14 cellular contexts compared by ENCODE assay signal in genomic region chr5:133934311-133934710, GRCh38. TPM values are rescaled to one million over a fixed set of nuclear protein-coding genes. Genes with fewer than 3 reads are reported as not detected.
DNase-seq lines count a peak whose midpoint lies in the region; ATAC-seq and TF ChIP-seq lines count a peak whose summit lies in the region.
"Had no signal": no experiment of that assay in that cellular context is flagged by ENCODE, and none has a peak within 500 bp of the region (broad histone marks: within the 10 kb centered on the region; RNA-seq: fewer than 3 reads in every experiment).

No MANE protein-coding gene starts in this region.

- no peaks in the 10 kb centered on the region for H3K27me3 ChIP-seq in SU-DHL-6 (ENCODE audit: low read length)

- H4K20me1 ChIP-seq in SU-DHL-6 (ENCODE audit: low read depth, low read length), result no peaks in the 10 kb centered on the region

- no peaks in the 10 kb centered on the region for H3K9me2 ChIP-seq in SU-DHL-6 (replicated peaks; ENCODE audit: insufficient read depth, low read length)

- no peak overlapping the region for H3K4me3 ChIP-seq in SU-DHL-6 (ENCODE audit: insufficient read depth, low read length, poor library complexity, severe bottlenecking)

- no peak for TF ChIP-seq CTCF in SU-DHL-6 (IDR thresholded peaks at IDR 0.05; ENCODE audit: insufficient read depth, low read length, poor library complexity, severe bottlenecking)

- DNase-seq in activated T-cell treated with anti-CD3 and anti-CD28 coated beads, Interleukin-2, amount 50 U/mL, for 24 hours, result no peak
- DNase-seq in activated T-cell treated with anti-CD3 and anti-CD28 coated beads, Interleukin-2, amount 50 U/mL, for 72 hours, result no peak
- no peak for DNase-seq in central memory CD8-positive, alpha-beta T cell (ENCODE audit: low spot score in 2 of 2)
- no peak for DNase-seq in stimulated activated naive B cell treated with anti-CD40 and anti-IgM and Interleukin-4, amounts not matched to agents 10 μg/mL and 1 μg/mL and 100 μg/mL, for 72 hours
- DNase-seq in activated naive CD4-positive, alpha-beta T cell treated with Interleukin-2 at 50 U/mL for 16 hours, result no peak
- no peak for DNase-seq in stimulated activated CD8-positive, alpha-beta memory T cell treated with anti-CD3 and anti-CD28 coated beads, Interleukin-4, amount 100 ng/mL, for 48 hours
- DNase-seq: Calu3; CD4-positive, alpha-beta T cell; MV-4-11; NCI-H2227 treated with DMSO at 0.1 percent for 48 hours; NCI-H526; PC-3 had no signal

- H3F3A ChIP-seq in SU-DHL-6 (ENCODE audit: insufficient read depth), result no peaks in the 10 kb centered on the region

- H3K27ac Mint-ChIP-seq in activated T-cell treated with anti-CD3 and anti-CD28 coated beads, Interleukin-2, amount 50 U/mL, for 24 hours, result peak overlapping the region; percentile 34
- H3K27ac Mint-ChIP-seq in activated T-cell treated with anti-CD3 and anti-CD28 coated beads, Interleukin-2, amount 50 U/mL, for 72 hours, result no peak overlapping the region
- peak overlapping the region; percentile 9 for H3K27ac Mint-ChIP-seq in central memory CD8-positive, alpha-beta T cell (ENCODE audit: low read depth)
- peak overlapping the region; percentile 97 for H3K27ac Mint-ChIP-seq in stimulated activated naive B cell treated with anti-CD40 and anti-IgM and Interleukin-4, amounts not matched to agents 10 μg/mL and 1 μg/mL and 100 μg/mL, for 72 hours
- H3K27ac Mint-ChIP-seq: CD4-positive, alpha-beta T cell had no signal

- peaks cover 3% of the 10 kb centered on the region for H3K9me3 Mint-ChIP-seq in activated T-cell treated with anti-CD3 and anti-CD28 coated beads, Interleukin-2, amount 50 U/mL, for 24 hours
- H3K9me3 Mint-ChIP-seq in activated T-cell treated with anti-CD3 and anti-CD28 coated beads, Interleukin-2, amount 50 U/mL, for 72 hours, result peaks cover 0 to 4% of the 10 kb centered on the region in 2 donors
- peaks cover 5% of the 10 kb centered on the region for H3K9me3 Mint-ChIP-seq in central memory CD8-positive, alpha-beta T cell
- peaks cover 5 to 11% of the 10 kb centered on the region in 2 donors for H3K9me3 Mint-ChIP-seq in stimulated activated naive B cell treated with anti-CD40 and anti-IgM and Interleukin-4, amounts not matched to agents 10 μg/mL and 1 μg/mL and 100 μg/mL, for 72 hours
- H3K9me3 Mint-ChIP-seq: CD4-positive, alpha-beta T cell had no signal

- H3K4me2 ChIP-seq in SU-DHL-6 (ENCODE audit: low read depth, low read length, poor library complexity, severe bottlenecking), result no peak overlapping the region

- H3K4me3 Mint-ChIP-seq in activated T-cell treated with anti-CD3 and anti-CD28 coated beads, Interleukin-2, amount 50 U/mL, for 24 hours, result no peak overlapping the region
- H3K4me3 Mint-ChIP-seq in activated T-cell treated with anti-CD3 and anti-CD28 coated beads, Interleukin-2, amount 50 U/mL, for 72 hours, result no peak overlapping the region
- H3K4me3 Mint-ChIP-seq in central memory CD8-positive, alpha-beta T cell, result no peak overlapping the region
- H3K4me3 Mint-ChIP-seq in stimulated activated naive B cell treated with anti-CD40 and anti-IgM and Interleukin-4, amounts not matched to agents 10 μg/mL and 1 μg/mL and 100 μg/mL, for 72 hours, result peak overlapping the region; percentile 76 to 83
- H3K4me3 Mint-ChIP-seq: CD4-positive, alpha-beta T cell had no signal

- H3K36me3 ChIP-seq in SU-DHL-6 (ENCODE audit: low read length), result no peaks in the 10 kb centered on the region

- H3K4me1 Mint-ChIP-seq in activated T-cell treated with anti-CD3 and anti-CD28 coated beads, Interleukin-2, amount 50 U/mL, for 24 hours (ENCODE audit: low read depth), result peaks cover 46% of the 10 kb centered on the region
- H3K4me1 Mint-ChIP-seq in activated T-cell treated with anti-CD3 and anti-CD28 coated beads, Interleukin-2, amount 50 U/mL, for 72 hours (ENCODE audit: low read depth), result peaks cover 71% of the 10 kb centered on the region
- H3K4me1 Mint-ChIP-seq in central memory CD8-positive, alpha-beta T cell, result peaks cover 10% of the 10 kb centered on the region
- H3K4me1 Mint-ChIP-seq in stimulated activated naive B cell treated with anti-CD40 and anti-IgM and Interleukin-4, amounts not matched to agents 10 μg/mL and 1 μg/mL and 100 μg/mL, for 72 hours, result peaks cover 84 to 100% of the 10 kb centered on the region in 2 donors

- H3K27me3 Mint-ChIP-seq in activated T-cell treated with anti-CD3 and anti-CD28 coated beads, Interleukin-2, amount 50 U/mL, for 24 hours, result no peaks in the 10 kb centered on the region
- no peaks in the 10 kb centered on the region for H3K27me3 Mint-ChIP-seq in activated T-cell treated with anti-CD3 and anti-CD28 coated beads, Interleukin-2, amount 50 U/mL, for 72 hours (ENCODE audit: low read depth)
- no peaks in the 10 kb centered on the region for H3K27me3 Mint-ChIP-seq in central memory CD8-positive, alpha-beta T cell
- H3K27me3 Mint-ChIP-seq in stimulated activated naive B cell treated with anti-CD40 and anti-IgM and Interleukin-4, amounts not matched to agents 10 μg/mL and 1 μg/mL and 100 μg/mL, for 72 hours, result no peaks in the 10 kb centered on the region
- H3K27me3 Mint-ChIP-seq: CD4-positive, alpha-beta T cell had no signal

- H3K36me3 Mint-ChIP-seq in activated T-cell treated with anti-CD3 and anti-CD28 coated beads, Interleukin-2, amount 50 U/mL, for 24 hours (ENCODE audit: low read depth), result no peaks in the 10 kb centered on the region
- peaks cover 0 to 6% of the 10 kb centered on the region in 2 donors for H3K36me3 Mint-ChIP-seq in activated T-cell treated with anti-CD3 and anti-CD28 coated beads, Interleukin-2, amount 50 U/mL, for 72 hours (ENCODE audit: insufficient read depth in 2 of 2)
- peaks cover 4% of the 10 kb centered on the region for H3K36me3 Mint-ChIP-seq in central memory CD8-positive, alpha-beta T cell (ENCODE audit: insufficient read depth)
- peaks cover 5% of the 10 kb centered on the region in 2 donors for H3K36me3 Mint-ChIP-seq in stimulated activated naive B cell treated with anti-CD40 and anti-IgM and Interleukin-4, amounts not matched to agents 10 μg/mL and 1 μg/mL and 100 μg/mL, for 72 hours

- no peak overlapping the region for H2AFZ ChIP-seq in SU-DHL-6 (ENCODE audit: low read depth, low read length, severe bottlenecking)

- H3K79me2 ChIP-seq in SU-DHL-6 (ENCODE audit: insufficient read depth, low read length), result no peaks in the 10 kb centered on the region

- H3K9ac ChIP-seq in SU-DHL-6 (ENCODE audit: low read length), result no peak overlapping the region; the same call in 1 of the 2 replicates

- peak overlapping the region; percentile 50 for H3K27ac ChIP-seq in SU-DHL-6 (ENCODE audit: low read depth, low read length)

- no peak for ATAC-seq in activated T-cell treated with anti-CD3 and anti-CD28 coated beads, Interleukin-2, amount 50 U/mL, for 72 hours (replicated peaks in 1 of 2)
- no peak for ATAC-seq in central memory CD8-positive, alpha-beta T cell (replicated peaks; ENCODE audit: extremely low read depth, poor library complexity, severe bottlenecking)
- no peak for ATAC-seq in stimulated activated naive B cell treated with anti-CD40 and anti-IgM and Interleukin-4, amounts not matched to agents 10 μg/mL and 1 μg/mL and 100 μg/mL, for 72 hours (replicated peaks)
- no peak for ATAC-seq in GM21576 (IDR thresholded peaks at IDR 0.05; ENCODE audit: unreplicated experiment)
- ATAC-seq: PC-3 had no signal

- H3K9me3 ChIP-seq in SU-DHL-6 (ENCODE audit: insufficient read depth, low read length), result no peaks in the 10 kb centered on the region

RNA-seq across cellular contexts. Expression of gene C5orf15, which starts 34.1 kb away (rescaled TPM):
- 10 to 100 TPM; 21.8 to 22.8 TPM for total RNA-seq in activated T-cell treated with anti-CD3 and anti-CD28 coated beads, Interleukin-2, amount 50 U/mL, for 72 hours

Comparison
In these comparisons a context has a peak if more than half of its experiments do, and no peak if none do; other contexts are left out.
1. H3K4me3 Mint-ChIP-seq: peak in stimulated activated naive B cell treated with anti-CD40 and anti-IgM and Interleukin-4, amounts not matched to agents 10 μg/mL and 1 μg/mL and 100 μg/mL, for 72 hours (2 of 2); none in activated T-cell treated with anti-CD3 and anti-CD28 coated beads, Interleukin-2, amount 50 U/mL, for 24 hours (single experiment), activated T-cell treated with anti-CD3 and anti-CD28 coated beads, Interleukin-2, amount 50 U/mL, for 72 hours (0 of 2) and central memory CD8-positive, alpha-beta T cell (single experiment).